ENCODE assay signal across 8 cellular contexts in the genomic region with DNA sequence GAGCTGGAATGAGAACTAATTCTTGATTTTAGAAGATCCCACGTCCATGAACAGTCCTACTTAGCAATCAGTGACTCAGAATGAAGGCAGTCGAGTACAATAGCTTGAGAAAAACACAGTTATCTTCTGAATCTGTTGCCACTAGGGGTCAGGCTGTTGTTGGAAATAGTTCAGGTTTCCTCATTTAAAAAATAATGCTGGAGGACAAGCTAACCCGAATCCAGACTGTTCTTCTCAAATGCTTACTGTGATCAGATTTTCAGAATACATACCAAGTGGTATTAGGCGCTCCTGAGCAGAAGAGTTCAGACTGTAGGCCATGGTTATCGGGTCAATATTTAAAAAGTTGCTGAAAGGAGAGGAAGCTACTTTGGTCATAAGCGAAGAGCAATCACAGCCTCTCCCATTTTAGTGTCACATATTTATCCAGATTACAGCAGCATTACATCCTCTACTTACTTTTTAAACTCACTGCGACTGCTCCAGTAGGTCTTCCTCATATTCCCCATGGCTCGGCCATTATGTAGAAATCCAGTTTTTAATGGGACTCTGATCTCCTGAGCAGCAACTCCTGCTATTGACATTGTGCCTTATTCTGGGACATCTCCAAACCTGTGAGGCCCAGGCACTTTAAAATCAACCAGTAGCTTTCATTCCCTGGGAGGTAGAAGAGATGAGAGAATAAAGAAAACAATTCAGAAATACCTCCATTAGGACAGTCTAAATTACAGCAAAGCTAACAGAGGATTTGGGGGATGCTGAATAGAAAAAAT. TPM values are rescaled to one million over a fixed set of nuclear protein-coding genes. Genes with fewer than 3 reads are reported as not detected.
A peak's percentile ranks its signal among the peaks of the same experiment; 100 is the strongest.
DNase-seq lines count a peak whose midpoint lies in the region; ATAC-seq and TF ChIP-seq lines count a peak whose summit lies in the region.

No MANE protein-coding gene starts in this region.

- H3K36me3 ChIP-seq in Panc1 (ENCODE audit: control insufficient read depth, insufficient read depth, low read length) = peaks cover 59% of the 10 kb centered on the region

- H3K27me3 ChIP-seq in Panc1 (ENCODE audit: control insufficient read depth, insufficient read depth, low read length) = no peaks in the 10 kb centered on the region

- TF ChIP-seq CTCF in Panc1 (IDR thresholded peaks at IDR 0.05) (peak; percentile 56), astrocyte of the spinal cord (IDR thresholded peaks at IDR 0.05; ENCODE audit: low read depth, low read length) (peak; percentile 54)

- peak; percentile 59 for DNase-seq in DMS79 treated with DMSO at 0.1 percent for 48 hours (lab: John Stamatoyannopoulos, UW)
- peak in 41 of 76 experiments; percentile 3 to 73 (median 43) for DNase-seq in HUDEP-2 (lab: John Stamatoyannopoulos, UW; ENCODE audit: unreplicated experiment in 76 of 76)
- DNase-seq in Panc1 (ENCODE audit: low read depth, low spot score) = no peak
- DNase-seq in astrocyte of the spinal cord (ENCODE audit: low read depth, low spot score) = peak; percentile 85
- DNase-seq in hippocampal formation (lab: John Stamatoyannopoulos, UW) = peak; percentile 26 to 89
- DNase-seq in sciatic nerve (ENCODE audit: low spot score) = no peak

- H3K27ac ChIP-seq in Panc1 (ENCODE audit: low read length) = peak overlapping the region; percentile 99

- no peaks in the 10 kb centered on the region for H3K9me3 ChIP-seq in Panc1 (ENCODE audit: control insufficient read depth, insufficient read depth, low read depth, low read length)

- peak overlapping the region; percentile 45 to 99 for H3K4me3 ChIP-seq in Panc1 (ENCODE audit: low read depth in 2 of 2, low read length in 2 of 2)
- H3K4me3 ChIP-seq in astrocyte of the spinal cord (ENCODE audit: low read depth, low read length) = no peak overlapping the region

- BruUV-seq in Panc1 (replicated peaks; lab: Mats Ljungman, UMichigan) = no TSS peak

- POLR2A ChIA-PET in Panc1 (lab: Charles Lee) = interaction anchor here (0.6 to 1.0 kb wide), 2 partner anchors 12 to 1104 kb away, joined by 3 to 16 read pairs; no protein-coding TSS in a partner anchor

- peak; percentile 9 for ATAC-seq in Panc1
- ATAC-seq in sciatic nerve = peak; percentile 57
- no peak for ATAC-seq in HG02642 (IDR thresholded peaks at IDR 0.05; ENCODE audit: poor library complexity, unreplicated experiment)
- ATAC-seq in GM18858 (IDR thresholded peaks at IDR 0.05; ENCODE audit: unreplicated experiment) = no peak

- CTCF ChIA-PET in Panc1 (lab: Charles Lee) = interaction anchor here (0.6 to 0.7 kb wide), 6 partner anchors 14 to 171 kb away, joined by 3 to 11 read pairs (median 6); no protein-coding TSS in a partner anchor

- in situ Hi-C loops in Panc1 (cut with HindIII; ENCODE audit: low pct_unique_long_range_greater_than_20kb, low sequenced_read_pairs) (no loop called here), astrocyte of the spinal cord (cut with HindIII; ENCODE audit: low sequenced_read_pairs) (loop anchor here (25.0 kb wide), 1 partner anchor 297 kb away; the partner anchor contains the start of gene SLC45A1)

- intact Hi-C loops in Panc1 (cut with micrococcal nuclease; ENCODE audit: unreplicated experiment) (no loop called here), sciatic nerve (cut with DNase I) (no loop called here)

- peaks cover 98% of the 10 kb centered on the region for H3K4me1 ChIP-seq in Panc1 (ENCODE audit: control insufficient read depth, insufficient read depth, low read length)

RNA-seq across cellular contexts. Expression of gene ERRFI1, which starts 10.9 kb away (rescaled TPM):
- 299 TPM for total RNA-seq in Panc1 (2021; ENCODE audit: unreplicated experiment)
- 276 TPM for polyA plus RNA-seq in Panc1 (2012; ENCODE audit: insufficient read length)
- total RNA-seq in sciatic nerve = 33.7 TPM

RNA-seq across cellular contexts. Expression of gene PARK7, which starts 53.7 kb away (rescaled TPM):
- total RNA-seq in Panc1 (2021; ENCODE audit: unreplicated experiment) (448 TPM), sciatic nerve (249 TPM)
- polyA plus RNA-seq in Panc1 (2012; ENCODE audit: insufficient read length) = 436 TPM

Comparison
In these comparisons a context has a peak if more than half of its experiments do, and no peak if none do; other contexts are left out.
1. DNase-seq: peak in DMS79 treated with DMSO at 0.1 percent for 48 hours (single experiment), HUDEP-2 (41 of 76), astrocyte of the spinal cord (single experiment) and hippocampal formation (2 of 2); none in Panc1 (single experiment) and sciatic nerve (single experiment).
2. ATAC-seq: peak in Panc1 (single experiment) and sciatic nerve (single experiment); none in HG02642 (single experiment) and GM18858 (single experiment).